Comparison of ENCODE assay signal across 9 cellular contexts in the genomic region with DNA sequence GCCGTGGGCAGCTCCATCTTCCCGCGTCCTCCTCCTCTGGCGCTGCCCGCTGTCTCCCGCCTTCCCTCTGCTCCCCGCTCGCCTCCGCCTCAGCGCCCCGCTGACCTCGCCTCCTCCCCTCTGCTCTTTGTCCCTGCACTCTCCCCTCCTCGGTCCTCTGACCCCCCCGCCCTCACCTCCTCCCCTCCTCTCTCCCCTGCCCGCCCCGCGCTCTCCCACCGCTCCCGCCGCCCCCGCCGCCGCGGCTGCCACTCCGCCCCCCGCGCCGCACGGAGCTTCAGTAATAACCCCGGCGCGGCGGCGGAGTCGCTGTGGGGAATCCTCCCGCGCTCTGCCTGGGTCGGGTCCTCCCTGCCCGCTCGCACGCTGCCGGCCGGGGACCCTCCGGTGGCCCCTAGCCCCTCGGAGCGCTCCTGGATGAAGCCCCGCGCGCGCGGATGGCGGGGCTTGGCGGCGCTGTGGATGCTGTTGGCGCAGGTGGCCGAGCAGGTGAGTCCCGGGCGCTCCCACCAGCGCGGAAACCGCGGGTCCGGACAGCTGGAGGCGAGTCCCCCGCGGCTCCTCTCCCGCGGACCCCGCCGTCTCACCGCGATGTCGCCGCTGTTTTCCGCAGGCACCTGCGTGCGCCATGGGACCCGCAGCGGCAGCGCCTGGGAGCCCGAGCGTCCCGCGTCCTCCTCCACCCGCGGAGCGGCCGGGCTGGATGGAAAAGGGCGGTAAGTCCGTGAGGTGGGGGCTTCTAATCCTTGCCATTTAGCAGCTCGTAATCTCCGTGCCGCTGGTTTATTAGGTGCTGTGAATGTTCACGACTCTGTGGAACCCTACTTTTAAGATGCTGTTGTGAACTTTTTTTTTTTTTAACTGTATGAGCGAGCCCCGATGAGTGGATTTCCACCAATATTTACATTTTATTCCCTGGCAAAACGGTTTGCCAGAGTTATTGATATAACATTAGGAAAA. TPM values are rescaled to one million over a fixed set of nuclear protein-coding genes. Genes with fewer than 3 reads are reported as not detected.
DNase-seq lines count a peak whose midpoint lies in the region; ATAC-seq and TF ChIP-seq lines count a peak whose summit lies in the region.
"Had no signal": no experiment of that assay in that cellular context is flagged by ENCODE, and none has a peak within 500 bp of the region (broad histone marks: within the 10 kb centered on the region; RNA-seq: fewer than 3 reads in every experiment).

A gene with protein sequence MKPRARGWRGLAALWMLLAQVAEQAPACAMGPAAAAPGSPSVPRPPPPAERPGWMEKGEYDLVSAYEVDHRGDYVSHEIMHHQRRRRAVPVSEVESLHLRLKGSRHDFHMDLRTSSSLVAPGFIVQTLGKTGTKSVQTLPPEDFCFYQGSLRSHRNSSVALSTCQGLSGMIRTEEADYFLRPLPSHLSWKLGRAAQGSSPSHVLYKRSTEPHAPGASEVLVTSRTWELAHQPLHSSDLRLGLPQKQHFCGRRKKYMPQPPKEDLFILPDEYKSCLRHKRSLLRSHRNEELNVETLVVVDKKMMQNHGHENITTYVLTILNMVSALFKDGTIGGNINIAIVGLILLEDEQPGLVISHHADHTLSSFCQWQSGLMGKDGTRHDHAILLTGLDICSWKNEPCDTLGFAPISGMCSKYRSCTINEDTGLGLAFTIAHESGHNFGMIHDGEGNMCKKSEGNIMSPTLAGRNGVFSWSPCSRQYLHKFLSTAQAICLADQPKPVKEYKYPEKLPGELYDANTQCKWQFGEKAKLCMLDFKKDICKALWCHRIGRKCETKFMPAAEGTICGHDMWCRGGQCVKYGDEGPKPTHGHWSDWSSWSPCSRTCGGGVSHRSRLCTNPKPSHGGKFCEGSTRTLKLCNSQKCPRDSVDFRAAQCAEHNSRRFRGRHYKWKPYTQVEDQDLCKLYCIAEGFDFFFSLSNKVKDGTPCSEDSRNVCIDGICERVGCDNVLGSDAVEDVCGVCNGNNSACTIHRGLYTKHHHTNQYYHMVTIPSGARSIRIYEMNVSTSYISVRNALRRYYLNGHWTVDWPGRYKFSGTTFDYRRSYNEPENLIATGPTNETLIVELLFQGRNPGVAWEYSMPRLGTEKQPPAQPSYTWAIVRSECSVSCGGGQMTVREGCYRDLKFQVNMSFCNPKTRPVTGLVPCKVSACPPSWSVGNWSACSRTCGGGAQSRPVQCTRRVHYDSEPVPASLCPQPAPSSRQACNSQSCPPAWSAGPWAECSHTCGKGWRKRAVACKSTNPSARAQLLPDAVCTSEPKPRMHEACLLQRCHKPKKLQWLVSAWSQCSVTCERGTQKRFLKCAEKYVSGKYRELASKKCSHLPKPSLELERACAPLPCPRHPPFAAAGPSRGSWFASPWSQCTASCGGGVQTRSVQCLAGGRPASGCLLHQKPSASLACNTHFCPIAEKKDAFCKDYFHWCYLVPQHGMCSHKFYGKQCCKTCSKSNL (plus strand): TSS at position 280 of the 960 bp plus-strand sequence. CDS start 138 bp downstream, at position 418.

- H3K9ac ChIP-seq in trophoblast cell (ENCODE audit: low read length), result peak within 1 kb of the TSS; percentile 50

- H3K4me2 ChIP-seq in trophoblast cell (ENCODE audit: low read length), result peak within 1 kb of the TSS; percentile 99

- H4K8ac ChIP-seq in trophoblast cell (ENCODE audit: low read depth, low read length), result peak within 1 kb of the TSS; percentile 20

- H2BK12ac ChIP-seq in trophoblast cell (ENCODE audit: low read length), result no peak within 1 kb of the TSS

- peaks cover 2% of the 10 kb centered on the region for H3K79me2 ChIP-seq in trophoblast cell (ENCODE audit: control insufficient read depth, insufficient read depth, low read length, poor library complexity)

- no peak within 1 kb of the TSS for H2AK5ac ChIP-seq in trophoblast cell (ENCODE audit: low read length)

- peak; percentile 59 for ATAC-seq in foreskin keratinocyte
- ATAC-seq in effector memory CD8-positive, alpha-beta T cell (replicated peaks), result no peak

- H3K27ac Mint-ChIP-seq in effector memory CD8-positive, alpha-beta T cell, result no peak within 1 kb of the TSS

- H3K27me3 ChIP-seq in foreskin keratinocyte (peaks cover 28% of the 10 kb centered on the region), trophoblast cell (ENCODE audit: insufficient read depth, low read length) (peaks cover 22% of the 10 kb centered on the region)

- H2BK5ac ChIP-seq in trophoblast cell (ENCODE audit: low read depth, low read length, poor library complexity), result no peak within 1 kb of the TSS

- H3K14ac ChIP-seq in trophoblast cell (ENCODE audit: low read length), result no peak within 1 kb of the TSS

- H3K9me3 Mint-ChIP-seq in effector memory CD8-positive, alpha-beta T cell, result no peaks in the 10 kb centered on the region

- H3K4me3 Mint-ChIP-seq in effector memory CD8-positive, alpha-beta T cell, result peak within 1 kb of the TSS in 1 of 2 donors; percentile 22

- peaks cover 16 to 42% of the 10 kb centered on the region in 2 donors for H3K27me3 Mint-ChIP-seq in effector memory CD8-positive, alpha-beta T cell

- H3K27ac ChIP-seq in foreskin keratinocyte, result no peak within 1 kb of the TSS
- H3K27ac ChIP-seq in trophoblast cell (ENCODE audit: low read depth, low read length), result no peak within 1 kb of the TSS

- H3K23ac ChIP-seq in trophoblast cell (ENCODE audit: low read length), result no peak within 1 kb of the TSS

- no CpG with 5 or more reads among the region's 97 CpGs for WGBS in trophoblast cell (ENCODE audit: extremely low coverage, insufficient coverage, insufficient read length)

- H3K4me1 ChIP-seq in foreskin keratinocyte (no peaks in the 10 kb centered on the region), trophoblast cell (ENCODE audit: control insufficient read depth in 1 of 2, insufficient read depth in 2 of 2, low read length in 2 of 2) (peaks cover 8 to 13% of the 10 kb centered on the region in 2 experiments)

- no peak within 1 kb of the TSS for H3K4ac ChIP-seq in trophoblast cell (ENCODE audit: low read depth, low read length)

- H3K36me3 Mint-ChIP-seq in effector memory CD8-positive, alpha-beta T cell (ENCODE audit: insufficient read depth), result no peaks in the 10 kb centered on the region

- H2AFZ ChIP-seq in trophoblast cell (ENCODE audit: insufficient read depth, low read length, poor library complexity), result peak within 1 kb of the TSS; percentile 11

- H2BK120ac ChIP-seq in trophoblast cell (ENCODE audit: insufficient read depth, low read length, poor library complexity), result peak within 1 kb of the TSS; percentile 46

- peaks cover 2% of the 10 kb centered on the region for H3K9me3 ChIP-seq in trophoblast cell (ENCODE audit: insufficient read depth, low read depth, low read length)

- TF ChIP-seq CTCF in foreskin keratinocyte (conservative IDR thresholded peaks at IDR 0.05) (no peak), GM13977 (IDR thresholded peaks at IDR 0.05; ENCODE audit: extremely low read depth, insufficient read depth, missing control alignments) (no peak)

- no peak within 1 kb of the TSS for H4K12ac ChIP-seq in trophoblast cell (ENCODE audit: low read depth, low read length)

- H3K18ac ChIP-seq in trophoblast cell (ENCODE audit: low read length), result peak within 1 kb of the TSS; percentile 64

- in situ Hi-C loops in GM13977 (cut with MboI; ENCODE audit: low pct_unique_long_range_greater_than_20kb, low sequenced_read_pairs, unreplicated experiment), result loop anchor here (25.0 kb wide), 1 partner anchor 272 kb away; a partner anchor contains a TSS

- no peaks in the 10 kb centered on the region for H3K36me3 ChIP-seq in trophoblast cell (ENCODE audit: control insufficient read depth in 1 of 2, insufficient read depth in 2 of 2, low read length in 2 of 2)

- peaks cover 0 to 6% of the 10 kb centered on the region in 2 donors for H3K4me1 Mint-ChIP-seq in effector memory CD8-positive, alpha-beta T cell (ENCODE audit: low read depth in 2 of 2)

- H3K79me1 ChIP-seq in trophoblast cell (ENCODE audit: low read length), result peaks cover 5% of the 10 kb centered on the region

- H4K91ac ChIP-seq in trophoblast cell (ENCODE audit: low read depth, low read length), result no peak within 1 kb of the TSS

- H3K4me3 ChIP-seq in trophoblast cell (ENCODE audit: low read depth, low read length), result peak within 1 kb of the TSS; percentile 69
- H3K4me3 ChIP-seq: K562 had no signal

- DNase-seq in ELF-1 (ENCODE audit: low read depth, low spot score) (peak; percentile 26), NCI-H345 (lab: John Stamatoyannopoulos, UW) (peak; percentile 44), foreskin keratinocyte (no peak), trophoblast cell (no peak), GM13977 (ENCODE audit: low spot score) (no peak), OCI-M2 (lab: John Stamatoyannopoulos, UW; ENCODE audit: unreplicated experiment) (no peak), SHP77 (lab: John Stamatoyannopoulos, UW) (no peak)
- no peak for DNase-seq in effector memory CD8-positive, alpha-beta T cell

RNA-seq across cellular contexts. Expression of the gene that starts here (rescaled TPM):
- not detected in 2 replicates for total RNA-seq in foreskin keratinocyte
- polyA plus RNA-seq in foreskin keratinocyte, result not detected in 2 replicates
- polyA plus RNA-seq in trophoblast cell (2013), result 2.9 and 3.1 TPM in 2 replicates
- total RNA-seq: K562 had no signal
- polyA plus RNA-seq: K562 had no signal

Comparison
In these comparisons a context has a peak if more than half of its experiments do, and no peak if none do; other contexts are left out.
1. Peak in ATAC-seq in foreskin keratinocyte; RNA of the gene not detected or under 1 TPM.
2. DNase-seq: peak in ELF-1 (single experiment) and NCI-H345 (single experiment); none in foreskin keratinocyte (0 of 2), trophoblast cell (0 of 2), GM13977 (single experiment), effector memory CD8-positive, alpha-beta T cell (0 of 3), OCI-M2 (single experiment) and SHP77 (0 of 2).